1 cellular context compared by ENCODE assay signal in the genomic region with DNA sequence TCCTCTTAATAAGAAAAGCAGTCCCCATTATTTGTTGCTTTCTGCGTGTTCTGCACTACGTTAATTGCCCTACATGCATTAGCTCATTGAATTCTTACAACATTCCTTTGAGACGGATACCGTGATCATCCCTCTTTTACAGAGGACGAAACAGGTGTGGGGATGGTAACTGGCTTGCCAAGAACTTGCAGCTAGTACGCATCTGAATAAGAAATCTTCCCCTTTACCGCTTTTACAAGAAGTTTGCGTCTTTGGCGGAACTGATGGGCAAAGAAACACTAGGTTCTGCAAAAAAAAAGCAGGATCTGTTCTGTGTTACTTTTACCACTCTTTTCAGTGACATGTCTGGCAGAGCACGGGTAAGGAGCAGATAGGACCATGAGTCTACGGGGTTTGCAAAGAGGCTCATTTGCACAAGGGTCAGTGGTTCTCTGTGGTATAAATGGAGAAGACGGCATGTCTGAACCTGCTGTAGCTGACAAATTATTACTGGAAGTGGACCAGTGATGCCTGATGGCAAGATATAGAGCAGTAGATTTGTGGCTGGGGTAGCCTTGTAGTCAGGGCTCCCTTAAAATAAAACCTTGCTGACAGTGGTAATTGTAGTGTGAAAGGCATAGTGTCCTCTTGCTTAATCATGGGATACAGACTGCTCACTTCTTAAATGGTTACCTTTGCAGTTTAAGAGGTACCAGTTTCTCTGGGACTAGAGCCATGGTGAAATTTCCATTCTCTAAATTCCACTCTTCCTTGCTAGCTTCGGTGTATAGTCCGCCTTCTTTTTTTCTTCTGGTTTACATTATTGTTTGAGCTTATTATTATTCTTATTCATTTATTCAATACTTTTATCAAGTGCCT.
TF ChIP-seq lines count a peak whose summit lies in the region.

No MANE protein-coding gene starts in this region.

TF ChIP-seq in WTC11, 78 proteins besides CTCF, POLR2A, EP300 and RAD21 (continued from another document):
- TF ChIP-seq, protein P1, sequence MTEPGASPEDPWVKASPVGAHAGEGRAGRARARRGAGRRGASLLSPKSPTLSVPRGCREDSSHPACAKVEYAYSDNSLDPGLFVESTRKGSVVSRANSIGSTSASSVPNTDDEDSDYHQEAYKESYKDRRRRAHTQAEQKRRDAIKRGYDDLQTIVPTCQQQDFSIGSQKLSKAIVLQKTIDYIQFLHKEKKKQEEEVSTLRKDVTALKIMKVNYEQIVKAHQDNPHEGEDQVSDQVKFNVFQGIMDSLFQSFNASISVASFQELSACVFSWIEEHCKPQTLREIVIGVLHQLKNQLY (CRISPR knock-in tag; IDR thresholded peaks at IDR 0.05) = no peak
- TF ChIP-seq ZNF219 (CRISPR knock-in tag; IDR thresholded peaks at IDR 0.05; ENCODE audit: borderline replicate concordance) = no peak
- no peak for TF ChIP-seq TCF7 (CRISPR knock-in tag; IDR thresholded peaks at IDR 0.05; ENCODE audit: low read depth)
- TF ChIP-seq, protein P2, sequence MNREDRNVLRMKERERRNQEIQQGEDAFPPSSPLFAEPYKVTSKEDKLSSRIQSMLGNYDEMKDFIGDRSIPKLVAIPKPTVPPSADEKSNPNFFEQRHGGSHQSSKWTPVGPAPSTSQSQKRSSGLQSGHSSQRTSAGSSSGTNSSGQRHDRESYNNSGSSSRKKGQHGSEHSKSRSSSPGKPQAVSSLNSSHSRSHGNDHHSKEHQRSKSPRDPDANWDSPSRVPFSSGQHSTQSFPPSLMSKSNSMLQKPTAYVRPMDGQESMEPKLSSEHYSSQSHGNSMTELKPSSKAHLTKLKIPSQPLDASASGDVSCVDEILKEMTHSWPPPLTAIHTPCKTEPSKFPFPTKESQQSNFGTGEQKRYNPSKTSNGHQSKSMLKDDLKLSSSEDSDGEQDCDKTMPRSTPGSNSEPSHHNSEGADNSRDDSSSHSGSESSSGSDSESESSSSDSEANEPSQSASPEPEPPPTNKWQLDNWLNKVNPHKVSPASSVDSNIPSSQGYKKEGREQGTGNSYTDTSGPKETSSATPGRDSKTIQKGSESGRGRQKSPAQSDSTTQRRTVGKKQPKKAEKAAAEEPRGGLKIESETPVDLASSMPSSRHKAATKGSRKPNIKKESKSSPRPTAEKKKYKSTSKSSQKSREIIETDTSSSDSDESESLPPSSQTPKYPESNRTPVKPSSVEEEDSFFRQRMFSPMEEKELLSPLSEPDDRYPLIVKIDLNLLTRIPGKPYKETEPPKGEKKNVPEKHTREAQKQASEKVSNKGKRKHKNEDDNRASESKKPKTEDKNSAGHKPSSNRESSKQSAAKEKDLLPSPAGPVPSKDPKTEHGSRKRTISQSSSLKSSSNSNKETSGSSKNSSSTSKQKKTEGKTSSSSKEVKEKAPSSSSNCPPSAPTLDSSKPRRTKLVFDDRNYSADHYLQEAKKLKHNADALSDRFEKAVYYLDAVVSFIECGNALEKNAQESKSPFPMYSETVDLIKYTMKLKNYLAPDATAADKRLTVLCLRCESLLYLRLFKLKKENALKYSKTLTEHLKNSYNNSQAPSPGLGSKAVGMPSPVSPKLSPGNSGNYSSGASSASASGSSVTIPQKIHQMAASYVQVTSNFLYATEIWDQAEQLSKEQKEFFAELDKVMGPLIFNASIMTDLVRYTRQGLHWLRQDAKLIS (CRISPR knock-in tag; IDR thresholded peaks at IDR 0.05; ENCODE audit: borderline replicate concordance) = no peak
- no peak for TF ChIP-seq MYBL2 (CRISPR knock-in tag; IDR thresholded peaks at IDR 0.05)
- TF ChIP-seq, protein P3, sequence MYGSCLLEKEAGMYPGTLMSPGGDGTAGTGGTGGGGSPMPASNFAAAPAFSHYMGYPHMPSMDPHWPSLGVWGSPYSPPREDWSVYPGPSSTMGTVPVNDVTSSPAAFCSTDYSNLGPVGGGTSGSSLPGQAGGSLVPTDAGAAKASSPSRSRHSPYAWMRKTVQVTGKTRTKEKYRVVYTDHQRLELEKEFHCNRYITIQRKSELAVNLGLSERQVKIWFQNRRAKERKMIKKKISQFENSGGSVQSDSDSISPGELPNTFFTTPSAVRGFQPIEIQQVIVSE (CRISPR knock-in tag; IDR thresholded peaks at IDR 0.05; ENCODE audit: borderline replicate concordance) = no peak
- no peak for TF ChIP-seq ZNF138 (CRISPR knock-in tag; conservative IDR thresholded peaks at IDR 0.05)
- TF ChIP-seq NR2C2 (CRISPR knock-in tag; IDR thresholded peaks at IDR 0.05) = no peak
- TF ChIP-seq JAZF1 (CRISPR knock-in tag; IDR thresholded peaks at IDR 0.05) = no peak
- no peak for TF ChIP-seq ETV6 (CRISPR knock-in tag; IDR thresholded peaks at IDR 0.05)
- TF ChIP-seq SMAD4 (CRISPR knock-in tag; IDR thresholded peaks at IDR 0.05) = no peak
- TF ChIP-seq ZNF232 (CRISPR knock-in tag; IDR thresholded peaks at IDR 0.05) = no peak
- no peak for TF ChIP-seq USF1 (CRISPR knock-in tag; IDR thresholded peaks at IDR 0.05)
- no peak for TF ChIP-seq IRF2 (CRISPR knock-in tag; IDR thresholded peaks at IDR 0.05; ENCODE audit: borderline replicate concordance, low read depth)
